In genomic region chr14:99155173-99155777, GRCh38 we compare ENCODE assay signal across 21 cellular contexts.
A peak's percentile ranks its signal among the peaks of the same experiment; 100 is the strongest.
DNase-seq lines count a peak whose midpoint lies in the region; FAIRE-seq and TF ChIP-seq lines count a peak whose summit lies in the region.
"Had no signal": no experiment of that assay in that cellular context is flagged by ENCODE, and none has a peak within 500 bp of the region (broad histone marks: within the 10 kb centered on the region; RNA-seq: fewer than 3 reads in every experiment).

No MANE protein-coding gene starts in this region.

- no peak overlapping the region for H3K4me3 Mint-ChIP-seq in astrocyte (ENCODE audit: unreplicated experiment)
- H3K4me3 Mint-ChIP-seq: activated CD4-positive, alpha-beta T cell treated with anti-CD3 and anti-CD28 coated beads, Interleukin-2, amount 10 ng/mL, durations not matched to agents 24 days and 14 days; brain; stimulated activated naive B cell treated with anti-CD40 and anti-IgM and Interleukin-4, amounts not matched to agents 10 μg/mL and 1 μg/mL and 100 μg/mL, for 72 hours had no signal

- no peak overlapping the region for H3K4me2 ChIP-seq in astrocyte (ENCODE audit: low read length)

- H3K27ac ChIP-seq in astrocyte (ENCODE audit: low read depth, low read length), result no peak overlapping the region
- H3K27ac ChIP-seq: RWPE1 had no signal

- no peak overlapping the region for H2AFZ ChIP-seq in astrocyte (ENCODE audit: low read depth, low read length)

- no peak overlapping the region for H3K9ac ChIP-seq in astrocyte (ENCODE audit: low read length)

- no peaks in the 10 kb centered on the region for H3K27me3 ChIP-seq in astrocyte (ENCODE audit: insufficient read depth, low read length)
- H3K27me3 ChIP-seq: upper lobe of left lung had no signal

- H3K9me3 ChIP-seq in astrocyte (ENCODE audit: insufficient read depth, low read depth, low read length), result no peaks in the 10 kb centered on the region
- H3K9me3 ChIP-seq: Caco-2, upper lobe of left lung had no signal

- H3K27ac Mint-ChIP-seq in astrocyte (ENCODE audit: unreplicated experiment), result no peak overlapping the region
- H3K27ac Mint-ChIP-seq: activated CD4-positive, alpha-beta T cell treated with anti-CD3 and anti-CD28 coated beads, Interleukin-2, amount 10 ng/mL, durations not matched to agents 24 days and 14 days; stimulated activated naive B cell treated with anti-CD40 and anti-IgM and Interleukin-4, amounts not matched to agents 10 μg/mL and 1 μg/mL and 100 μg/mL, for 72 hours had no signal

- FAIRE-seq in astrocyte (lab: Jason Lieb, UNC), result no peak

- TF ChIP-seq CTCF in astrocyte (IDR thresholded peaks at IDR 0.05; ENCODE audit: insufficient read depth, low read depth, low read length), result no peak

- no peaks in the 10 kb centered on the region for H3K4me1 Mint-ChIP-seq in astrocyte (ENCODE audit: low read depth, unreplicated experiment)
- H3K4me1 Mint-ChIP-seq: stimulated activated naive B cell treated with anti-CD40 and anti-IgM and Interleukin-4, amounts not matched to agents 10 μg/mL and 1 μg/mL and 100 μg/mL, for 72 hours had no signal

- no peaks in the 10 kb centered on the region for H3K36me3 ChIP-seq in astrocyte (ENCODE audit: insufficient read depth, low read length)
- H3K36me3 ChIP-seq: upper lobe of left lung had no signal

- H3K9me3 Mint-ChIP-seq in astrocyte (ENCODE audit: unreplicated experiment), result no peaks in the 10 kb centered on the region
- H3K9me3 Mint-ChIP-seq: activated CD4-positive, alpha-beta T cell treated with anti-CD3 and anti-CD28 coated beads, Interleukin-2, amount 10 ng/mL, durations not matched to agents 24 days and 14 days; brain had no signal

- no peaks in the 10 kb centered on the region for H4K20me1 ChIP-seq in astrocyte (ENCODE audit: insufficient read depth, low read length)

- no peak overlapping the region for H3K4me3 ChIP-seq in astrocyte (ENCODE audit: insufficient read depth, low read depth, low read length)
- H3K4me3 ChIP-seq: upper lobe of left lung had no signal

- H3K27me3 Mint-ChIP-seq in astrocyte (ENCODE audit: low read depth, unreplicated experiment), result peaks cover 6% of the 10 kb centered on the region

- DNase-seq in AG08395 (ENCODE audit: low spot score) (peak; percentile 28), AML-193 (lab: John Stamatoyannopoulos, UW) (peak; percentile 14 to 30), astrocyte (ENCODE audit: low read depth) (peak; percentile 3), mesenteric fat pad (ENCODE audit: low spot score) (peak; percentile 51), NCI-H345 (lab: John Stamatoyannopoulos, UW) (no peak), COLO668 (lab: John Stamatoyannopoulos, UW; ENCODE audit: unreplicated experiment) (no peak), inferior parietal cortex (ENCODE audit: extremely low spot score) (no peak)
- no peak for DNase-seq in stimulated activated naive CD4-positive, alpha-beta T cell treated with Interleukin-2 at 50 U/mL for 16 hours (lab: John Stamatoyannopoulos, UW)
- DNase-seq: activated CD4-positive, alpha-beta T cell treated with anti-CD3 and anti-CD28 coated beads, Interleukin-2, amount 10 ng/mL, durations not matched to agents 24 days and 14 days; activated naive CD4-positive, alpha-beta T cell treated with anti-CD3 and anti-CD28 coated beads, Interleukin-2, amount 50 U/mL, for 16 hours; Caco-2; cortex of kidney; foreskin melanocyte; hypothalamus; NCI-H2029 treated with DMSO at 0.1 percent for 48 hours; NCI-H446 treated with DMSO at 0.1 percent for 48 hours; NK-92 treated with Interleukin-12 subunit alpha and Interleukin-12 subunit beta, amount 100 ng/mL, for 24 hours; stimulated activated naive B cell treated with anti-CD40 and anti-IgM and Interleukin-4, amounts not matched to agents 10 μg/mL and 1 μg/mL and 100 μg/mL, for 72 hours had no signal

- no peaks in the 10 kb centered on the region for H3K4me1 ChIP-seq in astrocyte (ENCODE audit: insufficient read depth, low read length)
- H3K4me1 ChIP-seq: Caco-2 had no signal

- no peaks in the 10 kb centered on the region for H3K79me2 ChIP-seq in astrocyte (ENCODE audit: insufficient read depth, low read length)

- no peaks in the 10 kb centered on the region for H3K36me3 Mint-ChIP-seq in astrocyte (ENCODE audit: low read depth, unreplicated experiment)
- H3K36me3 Mint-ChIP-seq: brain; stimulated activated naive B cell treated with anti-CD40 and anti-IgM and Interleukin-4, amounts not matched to agents 10 μg/mL and 1 μg/mL and 100 μg/mL, for 72 hours had no signal

Comparison
In these comparisons a context has a peak if more than half of its experiments do, and no peak if none do; other contexts are left out.
1. DNase-seq: peak in AG08395 (single experiment), AML-193 (2 of 2), astrocyte (single experiment) and mesenteric fat pad (single experiment); none in NCI-H345 (single experiment), COLO668 (single experiment), stimulated activated naive CD4-positive, alpha-beta T cell treated with Interleukin-2 at 50 U/mL for 16 hours (single experiment) and inferior parietal cortex (single experiment).